34 cellular contexts compared by ENCODE assay signal in the genomic region with DNA sequence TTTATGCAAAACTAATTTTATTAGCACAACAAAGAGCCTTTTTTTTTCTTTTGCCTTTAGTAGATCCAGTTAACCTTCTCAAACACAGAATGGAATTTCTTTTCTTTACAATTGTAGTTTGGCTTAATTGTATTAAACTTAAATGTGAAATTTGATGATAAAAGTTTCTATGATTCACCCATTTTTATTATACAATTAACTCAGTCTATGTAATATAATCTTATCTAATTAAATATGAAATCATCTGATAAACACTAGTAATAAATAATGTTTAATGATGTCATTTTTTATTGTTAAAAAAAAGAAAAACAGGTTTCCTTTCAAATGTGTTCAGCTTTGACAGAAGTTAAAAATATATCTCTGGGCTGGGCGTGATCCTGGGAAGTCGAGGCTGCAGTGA.
"Had no signal": no experiment of that assay in that cellular context is flagged by ENCODE, and none has a peak within 500 bp of the region (broad histone marks: within the 10 kb centered on the region; RNA-seq: fewer than 3 reads in every experiment).

No MANE protein-coding gene starts in this region.

- H3K27me3 ChIP-seq: adrenal gland, body of pancreas, brain microvascular endothelial cell, breast epithelium had no signal

- H3K4me3 ChIP-seq: adrenal gland, body of pancreas, breast epithelium had no signal

- DNase-seq: activated B cell treated with CpG ODN at 0.5 μM for 24 hours; activated CD4-positive, alpha-beta memory T cell treated with anti-CD3 and anti-CD28 coated beads for 36 hours; activated CD4-positive, alpha-beta T cell treated with anti-CD3 and anti-CD28 coated beads for 4 hours; activated CD4-positive, alpha-beta T cell treated with anti-CD3 and anti-CD28 coated beads, Interleukin-2, amount 10 ng/mL, durations not matched to agents 24 days and 14 days; activated CD4-positive, alpha-beta T cell treated with anti-CD3 and anti-CD28 coated beads, Interleukin-2, amount 50 U/mL, for 1 hour; activated CD4-positive, alpha-beta T cell treated with anti-CD3 and anti-CD28 coated beads, Interleukin-2, amount 50 U/mL, for 4 hours; activated CD4-positive, CD25-positive, alpha-beta regulatory T cell treated with anti-CD3 and anti-CD28 coated beads, Interleukin-2, amount 50 U/mL, for 72 hours; activated CD8-positive, alpha-beta memory T cell treated with anti-CD3 and anti-CD28 coated beads, Interleukin-2, amount 50 U/mL, for 4 hours; activated CD8-positive, alpha-beta T cell treated with anti-CD3 and anti-CD28 coated beads for 36 hours; activated effector memory CD4-positive, alpha-beta T cell treated with anti-CD3 and anti-CD28 coated beads, Interleukin-2, amount 50 U/mL, for 16 hours; activated gamma-delta T cell treated with Interleukin-2 at 50 U/mL for 16 hours; activated naive CD4-positive, alpha-beta T cell; activated naive CD4-positive, alpha-beta T cell treated with anti-CD3 and anti-CD28 coated beads for 36 hours; activated naive CD4-positive, alpha-beta T cell treated with anti-CD3 and anti-CD28 coated beads, Interleukin-2, amount 50 U/mL, for 16 hours; activated naive CD8-positive, alpha-beta T cell treated with anti-CD3 and anti-CD28 coated beads for 36 hours; activated T-cell treated with anti-CD3 and anti-CD28 coated beads for 4 hours; activated T-cell treated with anti-CD3 and anti-CD28 coated beads, Interleukin-2, amount 50 U/mL, for 1 hour; activated T-cell treated with anti-CD3 and anti-CD28 coated beads, Interleukin-2, amount 50 U/mL, for 4 hours; activated T-cell treated with anti-CD3 and anti-CD28 coated beads, Interleukin-2, amount 50 U/mL, for 72 hours; adrenal gland; amniotic stem cell; aorta; body of pancreas; brain microvascular endothelial cell; central memory CD4-positive, alpha-beta T cell; T-helper 1 cell; T-helper 2 cell; T-helper 9 cell had no signal

- H3K36me3 ChIP-seq: adrenal gland, brain microvascular endothelial cell, breast epithelium had no signal

- H3K27ac ChIP-seq: adrenal gland, body of pancreas, brain microvascular endothelial cell, breast epithelium, VCaP had no signal

- H3K4me1 ChIP-seq: adrenal gland, body of pancreas, breast epithelium had no signal

- ATAC-seq: activated CD8-positive, alpha-beta T cell treated with anti-CD3 and anti-CD28 coated beads for 36 hours; activated naive CD4-positive, alpha-beta T cell treated with anti-CD3 and anti-CD28 coated beads, Interleukin-2, amount 50 U/mL, for 72 hours; activated T-cell treated with anti-CD3 and anti-CD28 coated beads, Interleukin-2, amount 50 U/mL, for 4 hours; activated T-cell treated with anti-CD3 and anti-CD28 coated beads, Interleukin-2, amount 50 U/mL, for 72 hours; activated T-helper 17 cell treated with anti-CD3 and anti-CD28 coated beads, Interleukin-2, amount 50 U/mL, for 72 hours; body of pancreas had no signal

- FAIRE-seq: astrocyte, TTC549 had no signal

- H3K9me3 ChIP-seq: adrenal gland, body of pancreas, breast epithelium had no signal
